Comparison of ENCODE assay signal across 8 cellular contexts in genomic region chr1:37808369-37809319, GRCh38. TPM values are rescaled to one million over a fixed set of nuclear protein-coding genes. Genes with fewer than 3 reads are reported as not detected.
DNase-seq lines count a peak whose midpoint lies in the region; ATAC-seq and TF ChIP-seq lines count a peak whose summit lies in the region.

No MANE protein-coding gene starts in this region.

- H3K9me3 Mint-ChIP-seq in activated T-cell treated with anti-CD3 and anti-CD28 coated beads, Interleukin-2, amount 50 U/mL, for 4 hours: no peaks in the 10 kb centered on the region
- no peaks in the 10 kb centered on the region for H3K9me3 Mint-ChIP-seq in type B pancreatic cell

- peak overlapping the region; percentile 95 for H3K4me3 Mint-ChIP-seq in activated T-cell treated with anti-CD3 and anti-CD28 coated beads, Interleukin-2, amount 50 U/mL, for 4 hours
- H3K4me3 Mint-ChIP-seq in type B pancreatic cell: peak overlapping the region; percentile 93

- H3K27ac ChIP-seq in fibroblast of lung (ENCODE audit: insufficient read depth, low read length) (peak overlapping the region; percentile 81), muscle layer of colon (ENCODE audit: low read depth, low read length) (peak overlapping the region; percentile 62)

- H2AFZ ChIP-seq in fibroblast of lung (ENCODE audit: low read length): peak overlapping the region; percentile 24

- H3K36me3 Mint-ChIP-seq in activated T-cell treated with anti-CD3 and anti-CD28 coated beads, Interleukin-2, amount 50 U/mL, for 4 hours (ENCODE audit: insufficient read depth): peaks cover 18% of the 10 kb centered on the region
- peaks cover 8% of the 10 kb centered on the region for H3K36me3 Mint-ChIP-seq in type B pancreatic cell

- H3K9me3 ChIP-seq in fibroblast of lung (ENCODE audit: control insufficient read depth, insufficient read depth, low read depth, low read length) (no peaks in the 10 kb centered on the region), muscle layer of colon (ENCODE audit: low read length) (no peaks in the 10 kb centered on the region)

- H3K4me1 Mint-ChIP-seq in activated T-cell treated with anti-CD3 and anti-CD28 coated beads, Interleukin-2, amount 50 U/mL, for 4 hours (ENCODE audit: low read depth): peaks cover 31% of the 10 kb centered on the region
- peaks cover 15% of the 10 kb centered on the region for H3K4me1 Mint-ChIP-seq in type B pancreatic cell (ENCODE audit: unreplicated experiment)

- H3K4me1 ChIP-seq in fibroblast of lung (ENCODE audit: control insufficient read depth, extremely low read depth, insufficient read depth, low read length) (peaks cover 14% of the 10 kb centered on the region), muscle layer of colon (ENCODE audit: insufficient read depth, low read length) (peaks cover 24% of the 10 kb centered on the region)

- H3K27me3 ChIP-seq in fibroblast of lung (ENCODE audit: control insufficient read depth, insufficient read depth, low read length): no peaks in the 10 kb centered on the region
- H3K27me3 ChIP-seq in muscle layer of colon (ENCODE audit: control insufficient read depth in 1 of 2, insufficient read depth in 2 of 2, low read length in 2 of 2): no peaks in the 10 kb centered on the region

- H3K4me3 ChIP-seq in fibroblast of lung (replicated peaks in 1 of 4; ENCODE audit: control extremely low read depth in 1 of 4, insufficient read depth in 1 of 4, low read depth in 3 of 4, low read length in 4 of 4) (peak overlapping the region; percentile 81 to 95 (median 84)), muscle layer of colon (ENCODE audit: low read depth in 1 of 2, low read length in 2 of 2) (peak overlapping the region; percentile 63 to 67)

- H4K20me1 ChIP-seq in fibroblast of lung (ENCODE audit: control insufficient read depth, extremely low read depth, insufficient read depth, low read length): no peaks in the 10 kb centered on the region

- DNase-seq in CD1c-positive myeloid dendritic cell (ENCODE audit: extremely low spot score) (peak; percentile 74), NCI-H2196 treated with DMSO at 0.1 percent for 48 hours (lab: John Stamatoyannopoulos, UW; ENCODE audit: unreplicated experiment) (peak; percentile 50), fibroblast of lung (ENCODE audit: low read depth in 2 of 2) (peak; percentile 77 to 79), type B pancreatic cell (ENCODE audit: extremely low spot score, unreplicated experiment) (peak; percentile 82)
- DNase-seq in activated T-cell treated with anti-CD3 and anti-CD28 coated beads, Interleukin-2, amount 50 U/mL, for 4 hours: peak; percentile 14

- ATAC-seq in GM18867 (IDR thresholded peaks at IDR 0.05; ENCODE audit: unreplicated experiment) (peak; percentile 38), HG03064 (IDR thresholded peaks at IDR 0.05; ENCODE audit: low read depth, unreplicated experiment) (peak; percentile 39)
- peak; percentile 46 to 47 for ATAC-seq in activated T-cell treated with anti-CD3 and anti-CD28 coated beads, Interleukin-2, amount 50 U/mL, for 4 hours

- H3K27ac Mint-ChIP-seq in type B pancreatic cell: peak overlapping the region; percentile 94

- H3K9ac ChIP-seq in fibroblast of lung (ENCODE audit: insufficient read depth, low read length) (peak overlapping the region; percentile 76), muscle layer of colon (ENCODE audit: low read length) (peak overlapping the region; percentile 63)

- H3K36me3 ChIP-seq in fibroblast of lung (ENCODE audit: control insufficient read depth, insufficient read depth, low read length) (peaks cover 15% of the 10 kb centered on the region), muscle layer of colon (ENCODE audit: insufficient read depth, low read length) (peaks cover 31% of the 10 kb centered on the region)

- peak overlapping the region; percentile 97 for H3K4me2 ChIP-seq in fibroblast of lung (ENCODE audit: extremely low read depth, insufficient read depth, low read length)

- H3K27me3 Mint-ChIP-seq in activated T-cell treated with anti-CD3 and anti-CD28 coated beads, Interleukin-2, amount 50 U/mL, for 4 hours (ENCODE audit: low read depth): no peaks in the 10 kb centered on the region
- no peaks in the 10 kb centered on the region for H3K27me3 Mint-ChIP-seq in type B pancreatic cell

- H3K79me2 ChIP-seq in fibroblast of lung (ENCODE audit: control insufficient read depth, insufficient read depth, low read length): peaks cover 22% of the 10 kb centered on the region

- TF ChIP-seq CTCF in fibroblast of lung (conservative IDR thresholded peaks at IDR 0.05 in 1 of 2, IDR thresholded peaks at IDR 0.05 in 1 of 2; ENCODE audit: low read depth in 1 of 2, low read length in 2 of 2) (peak in 1 of 2 donors; percentile 2), type B pancreatic cell (conservative IDR thresholded peaks at IDR 0.05) (no peak)

RNA-seq across cellular contexts. Expression of gene YRDC, which starts 0.6 kb away (rescaled TPM):
- total RNA-seq in activated T-cell treated with anti-CD3 and anti-CD28 coated beads, Interleukin-2, amount 50 U/mL, for 4 hours: 100 to 1,000 TPM; 178 to 187 (median 178) TPM
- total RNA-seq in fibroblast of lung (12.6 and 14.0 TPM in 2 replicates), type B pancreatic cell (ENCODE audit: low replicate concordance) (12.7 and 19.2 TPM in 2 replicates)
- polyA plus RNA-seq in fibroblast of lung: 9.9 and 15.9 TPM in 2 replicates
- 8.5 and 14.5 TPM in 2 replicates for polyA plus RNA-seq in fibroblast of lung (2012)
- 10.3 and 17.0 TPM in 2 replicates for polyA minus RNA-seq in fibroblast of lung (ENCODE audit: low replicate concordance)

RNA-seq across cellular contexts. Expression of gene C1orf122, which starts 1.1 kb away (rescaled TPM):
- 10 to 100 TPM; 54.0 to 59.2 (median 56.3) TPM for total RNA-seq in activated T-cell treated with anti-CD3 and anti-CD28 coated beads, Interleukin-2, amount 50 U/mL, for 4 hours
- total RNA-seq in fibroblast of lung (24.7 and 28.1 TPM in 2 replicates), type B pancreatic cell (ENCODE audit: low replicate concordance) (38.9 and 49.6 TPM in 2 replicates)
- 14.3 and 14.8 TPM in 2 replicates for polyA plus RNA-seq in fibroblast of lung
- 30.0 and 35.5 TPM in 2 replicates for polyA plus RNA-seq in fibroblast of lung (2012)
- 12.1 and 26.1 TPM in 2 replicates for polyA minus RNA-seq in fibroblast of lung (ENCODE audit: low replicate concordance)

RNA-seq across cellular contexts. Expression of gene MANEAL, which starts 15.0 kb away (rescaled TPM):
- 1 to 10 TPM; 4.0 to 5.0 (median 4.7) TPM for total RNA-seq in activated T-cell treated with anti-CD3 and anti-CD28 coated beads, Interleukin-2, amount 50 U/mL, for 4 hours
- total RNA-seq in fibroblast of lung (0.26 and 0.50 TPM in 2 replicates), type B pancreatic cell (ENCODE audit: low replicate concordance) (11.6 and 21.1 TPM in 2 replicates)
- polyA plus RNA-seq in fibroblast of lung: 0.44 and 0.79 TPM in 2 replicates
- polyA plus RNA-seq in fibroblast of lung (2012): 0.30 and 0.57 TPM in 2 replicates
- polyA minus RNA-seq in fibroblast of lung (ENCODE audit: low replicate concordance): 0.96 and 7.0 TPM in 2 replicates

RNA-seq across cellular contexts. Expression of gene EPHA10, which starts 43.7 kb away (rescaled TPM):
- under 1 TPM; 0.13 to 0.71 (median 0.27) TPM for total RNA-seq in activated T-cell treated with anti-CD3 and anti-CD28 coated beads, Interleukin-2, amount 50 U/mL, for 4 hours
- total RNA-seq in fibroblast of lung (under 0.01 TPM in 2 replicates), type B pancreatic cell (ENCODE audit: low replicate concordance) (0.97 and 1.0 TPM in 2 replicates)
- not detected in 2 replicates for polyA plus RNA-seq in fibroblast of lung
- polyA plus RNA-seq in fibroblast of lung (2012): not detected in 2 replicates
- not detected in 2 replicates for polyA minus RNA-seq in fibroblast of lung (ENCODE audit: low replicate concordance)

RNA-seq across cellular contexts. Expression of gene MTF1, which starts 50.7 kb away (rescaled TPM):
- total RNA-seq in activated T-cell treated with anti-CD3 and anti-CD28 coated beads, Interleukin-2, amount 50 U/mL, for 4 hours: 10 to 100 TPM; 36.4 to 50.1 (median 49.1) TPM
- 3.1 and 4.5 TPM in 2 replicates for total RNA-seq in fibroblast of lung
- polyA plus RNA-seq in fibroblast of lung: 8.4 and 8.8 TPM in 2 replicates
- polyA plus RNA-seq in fibroblast of lung (2012): 5.4 and 7.5 TPM in 2 replicates
- 7.2 and 12.3 TPM in 2 replicates for polyA minus RNA-seq in fibroblast of lung (ENCODE audit: low replicate concordance)
- 20.5 and 20.7 TPM in 2 replicates for total RNA-seq in type B pancreatic cell (ENCODE audit: low replicate concordance)

Comparison
In these comparisons a context has a peak if more than half of its experiments do, and no peak if none do; other contexts are left out.
1. Peak in every context shown above with its lines: DNase-seq, ATAC-seq, H3K4me3 ChIP-seq and H3K27ac ChIP-seq.
2. DNase-seq: peak in every context shown above with its lines; median percentile 82 in type B pancreatic cell; 78 in fibroblast of lung; 74 in CD1c-positive myeloid dendritic cell; 50 in NCI-H2196 treated with DMSO at 0.1 percent for 48 hours; 14 in activated T-cell treated with anti-CD3 and anti-CD28 coated beads, Interleukin-2, amount 50 U/mL, for 4 hours.